25 cellular contexts compared by ENCODE assay signal in the genomic region with DNA sequence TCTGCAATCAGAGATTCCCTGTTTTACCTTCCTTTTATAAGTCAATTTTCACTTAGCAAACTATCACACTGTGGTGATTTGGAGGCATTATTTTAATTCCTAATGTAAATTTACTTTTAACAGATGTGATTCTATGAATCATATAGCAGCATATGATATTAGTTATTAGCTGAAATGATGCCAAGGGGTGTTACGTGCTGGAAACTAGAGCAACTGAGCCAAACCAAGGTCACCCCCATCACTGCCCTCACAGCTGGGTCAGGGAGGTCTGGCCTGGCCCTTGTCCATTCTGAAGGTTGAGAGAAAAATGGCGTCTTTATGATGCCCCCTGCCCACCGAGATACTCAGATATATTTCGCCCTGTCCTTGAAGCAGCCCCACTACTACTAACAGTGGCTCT.
"Had no signal": no experiment of that assay in that cellular context is flagged by ENCODE, and none has a peak within 500 bp of the region (broad histone marks: within the 10 kb centered on the region; RNA-seq: fewer than 3 reads in every experiment).

No MANE protein-coding gene starts in this region.

- H3K36me3 Mint-ChIP-seq: mesothelial cell of epicardium, naive B cell had no signal

- H3K4me1 Mint-ChIP-seq: activated CD4-positive, alpha-beta memory T cell treated with anti-CD3 and anti-CD28 coated beads, Interleukin-2, amount 10 ng/mL, durations not matched to agents 7 days and 5 days; activated CD4-positive, alpha-beta T cell treated with anti-CD3 and anti-CD28 coated beads, Interleukin-2, amount 10 ng/mL, durations not matched to agents 7 days and 5 days; activated T-helper 17 cell treated with anti-CD3 and anti-CD28 coated beads, Interleukin-2, amount 50 U/mL, for 72 hours; naive B cell; nephron progenitor cell had no signal

- ATAC-seq: activated T-helper 17 cell treated with anti-CD3 and anti-CD28 coated beads, Interleukin-2, amount 50 U/mL, for 72 hours; left lung had no signal

- DNase-seq: activated CD4-positive, alpha-beta memory T cell treated with anti-CD3 and anti-CD28 coated beads, Interleukin-2, amount 10 ng/mL, durations not matched to agents 7 days and 5 days; activated CD4-positive, alpha-beta T cell treated with anti-CD3 and anti-CD28 coated beads for 1 hour; activated CD4-positive, alpha-beta T cell treated with anti-CD3 and anti-CD28 coated beads, Interleukin-2, amount 10 ng/mL, durations not matched to agents 7 days and 5 days; activated CD8-positive, alpha-beta memory T cell treated with anti-CD3 and anti-CD28 coated beads, Interleukin-2, amount 50 U/mL, for 48 hours; activated gamma-delta T cell treated with Interleukin-2 at 50 U/mL for 16 hours; activated naive CD4-positive, alpha-beta T cell treated with anti-CD3 and anti-CD28 coated beads, Interleukin-2, amount 50 U/mL, for 16 hours; activated T-cell treated with anti-CD3 and anti-CD28 coated beads, Interleukin-2, amount 50 U/mL, for 24 hours; effector memory CD4-positive, alpha-beta T cell; foreskin melanocyte; heart right ventricle; left lung; naive B cell; nephron progenitor cell; nucleus accumbens; retina; spleen; stimulated activated naive CD4-positive, alpha-beta T cell; T-helper 2 cell had no signal

- H3K27ac Mint-ChIP-seq: activated CD4-positive, alpha-beta memory T cell treated with anti-CD3 and anti-CD28 coated beads, Interleukin-2, amount 10 ng/mL, durations not matched to agents 7 days and 5 days; activated CD4-positive, alpha-beta T cell treated with anti-CD3 and anti-CD28 coated beads, Interleukin-2, amount 10 ng/mL, durations not matched to agents 7 days and 5 days; activated T-cell treated with anti-CD3 and anti-CD28 coated beads, Interleukin-2, amount 50 U/mL, for 24 hours; activated T-helper 17 cell treated with anti-CD3 and anti-CD28 coated beads, Interleukin-2, amount 50 U/mL, for 72 hours; mesothelial cell of epicardium; naive B cell; nephron progenitor cell; WTC11 had no signal

- H3K27ac ChIP-seq: left lung, pancreas, prostate gland, spleen, tibial nerve had no signal

- H3K4me3 Mint-ChIP-seq: activated CD4-positive, alpha-beta memory T cell treated with anti-CD3 and anti-CD28 coated beads, Interleukin-2, amount 10 ng/mL, durations not matched to agents 7 days and 5 days; activated CD4-positive, alpha-beta T cell treated with anti-CD3 and anti-CD28 coated beads, Interleukin-2, amount 10 ng/mL, durations not matched to agents 7 days and 5 days; activated T-cell treated with anti-CD3 and anti-CD28 coated beads, Interleukin-2, amount 50 U/mL, for 24 hours; activated T-helper 17 cell treated with anti-CD3 and anti-CD28 coated beads, Interleukin-2, amount 50 U/mL, for 72 hours; mesothelial cell of epicardium; naive B cell; nephron progenitor cell; WTC11 had no signal

- H3K27me3 Mint-ChIP-seq: activated CD4-positive, alpha-beta memory T cell treated with anti-CD3 and anti-CD28 coated beads, Interleukin-2, amount 10 ng/mL, durations not matched to agents 7 days and 5 days; activated CD4-positive, alpha-beta T cell treated with anti-CD3 and anti-CD28 coated beads, Interleukin-2, amount 10 ng/mL, durations not matched to agents 7 days and 5 days; activated T-cell treated with anti-CD3 and anti-CD28 coated beads, Interleukin-2, amount 50 U/mL, for 24 hours; activated T-helper 17 cell treated with anti-CD3 and anti-CD28 coated beads, Interleukin-2, amount 50 U/mL, for 72 hours; naive B cell had no signal

- H3K4me3 ChIP-seq: heart right ventricle, left lung, pancreas, prostate gland, spleen, suprapubic skin, tibial nerve had no signal

- H3K9me3 Mint-ChIP-seq: activated T-helper 17 cell treated with anti-CD3 and anti-CD28 coated beads, Interleukin-2, amount 50 U/mL, for 72 hours had no signal

- H3K4me1 ChIP-seq: left lung, prostate gland, spleen had no signal

- H3K36me3 ChIP-seq: heart right ventricle, left lung, pancreas, prostate gland, spleen, suprapubic skin, tibial nerve had no signal

- H3K9me3 ChIP-seq: pancreas, prostate gland, suprapubic skin had no signal

- H3K27me3 ChIP-seq: heart right ventricle, left lung, pancreas, spleen, suprapubic skin, tibial nerve had no signal
